Comparison of ENCODE assay signal across 1 cellular context in genomic region chr14:68590233-68590535, GRCh38.
TF ChIP-seq lines count a peak whose summit lies in the region.

No MANE protein-coding gene starts in this region.

TF ChIP-seq in H1, 55 proteins besides CTCF, POLR2A, EP300 and RAD21 (continued from another document):
- TF ChIP-seq RXRA (IDR thresholded peaks at IDR 0.05; ENCODE audit: insufficient read depth, low read depth, low read length) (no peak), TCF12 (IDR thresholded peaks at IDR 0.05; ENCODE audit: low read depth, low read length) (no peak)
